Comparison of ENCODE assay signal across 32 cellular contexts in genomic region chr1:3762873-3763228, GRCh38. TPM values are rescaled to one million over a fixed set of nuclear protein-coding genes. Genes with fewer than 3 reads are reported as not detected.
"Had no signal": no experiment of that assay in that cellular context is flagged by ENCODE, and none has a peak within 500 bp of the region (broad histone marks: within the 10 kb centered on the region; RNA-seq: fewer than 3 reads in every experiment).

No MANE protein-coding gene starts in this region.

- H3K4me1 ChIP-seq: colonic mucosa, esophagus muscularis mucosa, foreskin keratinocyte, gastroesophageal sphincter, heart left ventricle, pancreas, spleen, stomach, testis, tibial artery had no signal

- DNase-seq: colonic mucosa; effector CD8-positive, alpha-beta T cell; endodermal cell; foreskin keratinocyte; nephron progenitor cell; occipital lobe; spleen; stimulated activated CD4-positive, alpha-beta T cell treated with anti-CD3 and anti-CD28 coated beads, Interleukin-4, amount 100 ng/mL, for 4 hours; stimulated activated naive B cell treated with anti-CD40 and anti-IgM and Interleukin-4, amounts not matched to agents 10 μg/mL and 1 μg/mL and 100 μg/mL, for 72 hours; stomach; testis; tibial artery had no signal

- H3K36me3 ChIP-seq: colonic mucosa, esophagus muscularis mucosa, gastroesophageal sphincter, heart left ventricle, pancreas, spleen, stomach, tibial artery had no signal

- ATAC-seq: foreskin keratinocyte; gastroesophageal sphincter; left lobe of liver; pancreas; stimulated activated naive B cell treated with anti-CD40 and anti-IgM and Interleukin-4, amounts not matched to agents 10 μg/mL and 1 μg/mL and 100 μg/mL, for 72 hours had no signal

- H3K27ac Mint-ChIP-seq: dendritic cell treated with granulocyte-macrophage colony-stimulating factor and Interleukin-4, amounts not matched to agents 40 ng/mL and 50 ng/mL, for 4 days; endodermal cell; memory B cell; stimulated activated naive B cell treated with anti-CD40 and anti-IgM and Interleukin-4, amounts not matched to agents 10 μg/mL and 1 μg/mL and 100 μg/mL, for 72 hours; type B pancreatic cell had no signal

- H3K9me3 ChIP-seq: colonic mucosa, esophagus muscularis mucosa, pancreas, testis, tibial artery had no signal

- H3K4me2 ChIP-seq: hepatocyte had no signal

- H2AFZ ChIP-seq: hepatocyte had no signal

- H3K27me3 ChIP-seq: colonic mucosa, hepatocyte, pancreas, testis had no signal

- H3K27ac ChIP-seq: colonic mucosa, epithelial cell of prostate, esophagus muscularis mucosa, foreskin keratinocyte, gastroesophageal sphincter, heart left ventricle, hepatocyte, pancreas, skin epidermis, spleen, stomach, testis, tibial artery had no signal

- H3K4me3 ChIP-seq: colonic mucosa, esophagus muscularis mucosa, gastroesophageal sphincter, heart left ventricle, hepatocyte, lung, pancreas, skin epidermis, spleen, stomach, testis, tibial artery had no signal

- H3K4me1 Mint-ChIP-seq: endodermal cell; memory B cell; stimulated activated naive B cell treated with anti-CD40 and anti-IgM and Interleukin-4, amounts not matched to agents 10 μg/mL and 1 μg/mL and 100 μg/mL, for 72 hours had no signal

- H3K36me3 Mint-ChIP-seq: memory B cell, type B pancreatic cell had no signal

- H3K9me3 Mint-ChIP-seq: type B pancreatic cell had no signal

- H3K4me3 Mint-ChIP-seq: dendritic cell treated with granulocyte-macrophage colony-stimulating factor and Interleukin-4, amounts not matched to agents 40 ng/mL and 50 ng/mL, for 4 days; endodermal cell; memory B cell; nephron progenitor cell; stimulated activated naive B cell treated with anti-CD40 and anti-IgM and Interleukin-4, amounts not matched to agents 10 μg/mL and 1 μg/mL and 100 μg/mL, for 72 hours; type B pancreatic cell had no signal

RNA-seq across cellular contexts. Expression of gene SMIM1, which starts 9.7 kb away (rescaled TPM):
- total RNA-seq: stomach had no signal
- polyA plus RNA-seq: fibroblast of lung had no signal

RNA-seq across cellular contexts. Expression of gene CCDC27, which starts 10.6 kb away (rescaled TPM):
- total RNA-seq: chondrocyte, colonic mucosa, endodermal cell, esophagus muscularis mucosa, fibroblast of lung, foreskin keratinocyte, gastroesophageal sphincter, heart left ventricle, kidney, left lobe of liver, liver, lung, mononuclear cell, occipital lobe, posterior vena cava, pulmonary artery endothelial cell, spleen, stomach, subcutaneous adipose tissue had no signal
- polyA plus RNA-seq: fibroblast of lung, foreskin keratinocyte, heart left ventricle, liver, lung, pancreas, spleen, stomach had no signal
